ENCODE assay signal across 10 cellular contexts in genomic region chr10:49379596-49380410, GRCh38. TPM values are rescaled to one million over a fixed set of nuclear protein-coding genes. Genes with fewer than 3 reads are reported as not detected.
DNase-seq lines count a peak whose midpoint lies in the region; ATAC-seq and TF ChIP-seq lines count a peak whose summit lies in the region.
"Had no signal": no experiment of that assay in that cellular context is flagged by ENCODE, and none has a peak within 500 bp of the region (broad histone marks: within the 10 kb centered on the region; RNA-seq: fewer than 3 reads in every experiment).

No MANE protein-coding gene starts in this region.

- H3K4me3 ChIP-seq in choroid plexus epithelial cell (ENCODE audit: low read depth, low read length): no peak overlapping the region
- H3K4me3 ChIP-seq: pancreas had no signal

- TF ChIP-seq CTCF in LNCAP (IDR thresholded peaks at IDR 0.05) (peak; percentile 30; the same call in 1 of the 2 replicates), choroid plexus epithelial cell (conservative IDR thresholded peaks at IDR 0.05; ENCODE audit: low read depth, low read length) (peak; percentile 42), neural crest cell (conservative IDR thresholded peaks at IDR 0.05) (peak; percentile 37)

- DNase-seq in ELF-1 (ENCODE audit: low read depth, low spot score): peak; percentile 25
- peak; percentile 30 for DNase-seq in choroid plexus epithelial cell (ENCODE audit: low read depth)
- no peak for DNase-seq in neural crest cell (ENCODE audit: low read depth, low spot score)
- no peak for DNase-seq in immature natural killer cell
- DNase-seq in stimulated activated naive CD4-positive, alpha-beta T cell treated with Interleukin-2 at 50 U/mL for 16 hours (lab: John Stamatoyannopoulos, UW): no peak
- no peak for DNase-seq in DMS153 (lab: John Stamatoyannopoulos, UW)
- DNase-seq: NCI-H748 treated with DMSO at 0.1 percent for 48 hours, pancreas had no signal

- H3K27me3 Mint-ChIP-seq in neural crest cell (ENCODE audit: low read depth): peaks cover 32% of the 10 kb centered on the region
- H3K27me3 Mint-ChIP-seq in immature natural killer cell (ENCODE audit: low read depth in 3 of 3): peaks cover 3 to 10% (median 3%) of the 10 kb centered on the region in 3 donors

- H3K9me3 Mint-ChIP-seq in neural crest cell: no peaks in the 10 kb centered on the region
- H3K9me3 Mint-ChIP-seq in immature natural killer cell: no peaks in the 10 kb centered on the region

- no peak for TF ChIP-seq POLR2A in GM18505 (IDR thresholded peaks at IDR 0.05; ENCODE audit: borderline replicate concordance, extremely low read depth, insufficient read depth, insufficient read length)

- H3K27ac Mint-ChIP-seq in neural crest cell (ENCODE audit: unreplicated experiment) (no peak overlapping the region), immature natural killer cell (no peak overlapping the region)

- no peak for ATAC-seq in GM18505 (IDR thresholded peaks at IDR 0.05; ENCODE audit: unreplicated experiment)

- H3K4me1 Mint-ChIP-seq in neural crest cell (no peaks in the 10 kb centered on the region), immature natural killer cell (no peaks in the 10 kb centered on the region)

- H3K36me3 Mint-ChIP-seq in neural crest cell (ENCODE audit: low read depth) (no peaks in the 10 kb centered on the region), immature natural killer cell (no peaks in the 10 kb centered on the region)

- H3K4me3 Mint-ChIP-seq in neural crest cell (no peak overlapping the region), immature natural killer cell (no peak overlapping the region)

RNA-seq across cellular contexts. Expression of gene DRGX, which starts 16.1 kb away (rescaled TPM):
- 0.18 and 0.19 TPM in 2 replicates for total RNA-seq in neural crest cell
- polyA plus RNA-seq in immature natural killer cell: not detected
- total RNA-seq: pancreas had no signal
- polyA plus RNA-seq: pancreas had no signal

Comparison
In these comparisons a context has a peak if more than half of its experiments do, and no peak if none do; other contexts are left out.
1. DNase-seq: peak in ELF-1 (single experiment) and choroid plexus epithelial cell (single experiment); none in neural crest cell (single experiment), immature natural killer cell (0 of 3), stimulated activated naive CD4-positive, alpha-beta T cell treated with Interleukin-2 at 50 U/mL for 16 hours (single experiment) and DMS153 (single experiment).
2. Peak in every context shown above with its lines, with median percentiles within 50 percentile points of each other: CTCF ChIP-seq.